ENCODE assay signal across 16 cellular contexts in genomic region chr20:33681728-33682353, GRCh38. TPM values are rescaled to one million over a fixed set of nuclear protein-coding genes. Genes with fewer than 3 reads are reported as not detected.
DNase-seq lines count a peak whose midpoint lies in the region; ATAC-seq, FAIRE-seq and TF ChIP-seq lines count a peak whose summit lies in the region.
"Had no signal": no experiment of that assay in that cellular context is flagged by ENCODE, and none has a peak within 500 bp of the region (broad histone marks: within the 10 kb centered on the region; RNA-seq: fewer than 3 reads in every experiment).

No MANE protein-coding gene starts in this region.

- peak overlapping the region; percentile 93 for H3K27ac Mint-ChIP-seq in activated CD4-positive, alpha-beta T cell treated with anti-CD3 and anti-CD28 coated beads, Interleukin-2, amount 10 ng/mL, durations not matched to agents 7 days and 5 days
- H3K27ac Mint-ChIP-seq in Caco-2 (ENCODE audit: unreplicated experiment) (peak overlapping the region; percentile 7), T-helper 17 cell (peak overlapping the region; percentile 57), mesothelial cell of epicardium (peak overlapping the region; percentile 10)

- no peak for FAIRE-seq in RCC 7860 (lab: Jason Lieb, UNC)

- no peaks in the 10 kb centered on the region for H3K9me3 Mint-ChIP-seq in activated CD4-positive, alpha-beta T cell treated with anti-CD3 and anti-CD28 coated beads, Interleukin-2, amount 10 ng/mL, durations not matched to agents 7 days and 5 days
- H3K9me3 Mint-ChIP-seq in Caco-2 (ENCODE audit: unreplicated experiment) (no peaks in the 10 kb centered on the region), mesothelial cell of epicardium (no peaks in the 10 kb centered on the region)

- H3K36me3 Mint-ChIP-seq in activated CD4-positive, alpha-beta T cell treated with anti-CD3 and anti-CD28 coated beads, Interleukin-2, amount 10 ng/mL, durations not matched to agents 7 days and 5 days (ENCODE audit: low read depth): peaks cover 53% of the 10 kb centered on the region
- peaks cover 77% of the 10 kb centered on the region for H3K36me3 Mint-ChIP-seq in Caco-2 (ENCODE audit: insufficient read depth, unreplicated experiment)
- H3K36me3 Mint-ChIP-seq in T-helper 17 cell (ENCODE audit: low read depth): no peaks in the 10 kb centered on the region
- peaks cover 4% of the 10 kb centered on the region for H3K36me3 Mint-ChIP-seq in mesothelial cell of epicardium

- no peaks in the 10 kb centered on the region for H3K27me3 Mint-ChIP-seq in activated CD4-positive, alpha-beta T cell treated with anti-CD3 and anti-CD28 coated beads, Interleukin-2, amount 10 ng/mL, durations not matched to agents 7 days and 5 days
- no peaks in the 10 kb centered on the region for H3K27me3 Mint-ChIP-seq in Caco-2 (ENCODE audit: insufficient read depth, unreplicated experiment)
- no peaks in the 10 kb centered on the region for H3K27me3 Mint-ChIP-seq in T-helper 17 cell
- H3K27me3 Mint-ChIP-seq in mesothelial cell of epicardium (ENCODE audit: low read depth): no peaks in the 10 kb centered on the region

- intact Hi-C loops in Caco-2 (cut with micrococcal nuclease; ENCODE audit: unreplicated experiment) (no loop called here), breast epithelium (cut with DNase I; ENCODE audit: low total_unique reads) (no loop called here)

- no peak for TF ChIP-seq CTCF in Caco-2 (IDR thresholded peaks at IDR 0.05; ENCODE audit: insufficient read depth in 1 of 2, low read depth in 1 of 2, low read length in 1 of 2, severe bottlenecking in 1 of 2, unreplicated experiment in 1 of 2)
- TF ChIP-seq CTCF in mesothelial cell of epicardium (IDR thresholded peaks at IDR 0.05; ENCODE audit: unreplicated experiment): no peak
- TF ChIP-seq CTCF in breast epithelium (IDR thresholded peaks at IDR 0.05): no peak

- H3K9me3 ChIP-seq in Caco-2 (no peaks in the 10 kb centered on the region), T-helper 17 cell (ENCODE audit: control insufficient read depth, low read length, poor library complexity, severe bottlenecking) (no peaks in the 10 kb centered on the region), breast epithelium (no peaks in the 10 kb centered on the region)

- DNase-seq in activated CD4-positive, alpha-beta T cell treated with anti-CD3 and anti-CD28 coated beads, Interleukin-2, amount 10 ng/mL, durations not matched to agents 7 days and 5 days: peak; percentile 29
- DNase-seq in activated CD4-positive, alpha-beta T cell treated with anti-CD3 and anti-CD28 coated beads, Interleukin-2, amount 50 U/mL, for 4 hours: no peak
- DNase-seq in Caco-2: no peak
- DNase-seq in T-helper 17 cell: no peak
- no peak for DNase-seq in mesothelial cell of epicardium (ENCODE audit: low spot score in 2 of 2, unreplicated experiment in 2 of 2)
- DNase-seq in inferior parietal cortex (ENCODE audit: extremely low spot score): no peak
- DNase-seq in RCC 7860 (ENCODE audit: low spot score): no peak
- no peak for DNase-seq in breast epithelium (ENCODE audit: low spot score in 2 of 2)
- DNase-seq: Calu3; SIG-M5; stimulated activated naive CD4-positive, alpha-beta T cell treated with Interleukin-2 at 50 U/mL for 16 hours had no signal

- CTCF ChIA-PET in activated CD4-positive, alpha-beta T cell treated with anti-CD3 and anti-CD28 coated beads, Interleukin-2, amount 10 ng/mL, durations not matched to agents 7 days and 5 days (lab: Charles Lee): interaction anchor here (0.8 to 9.1 kb wide), 2 partner anchors 11 to 15 kb away, joined by 3 to 115 read pairs; partner anchors contain the start of gene ACTL10
- CTCF ChIA-PET in Caco-2 (lab: Charles Lee): interaction anchor here (0.9 to 6.0 kb wide), 2 partner anchors 14 to 38 kb away, joined by 3 to 29 read pairs; partner anchors contain the start of genes ACTL10 and PXMP4

- BruUV-seq in Caco-2 (replicated peaks; lab: Mats Ljungman, UMichigan): no TSS peak

- POLR2A ChIA-PET in activated CD4-positive, alpha-beta T cell treated with anti-CD3 and anti-CD28 coated beads, Interleukin-2, amount 10 ng/mL, durations not matched to agents 7 days and 5 days (lab: Charles Lee): no interaction called here
- POLR2A ChIA-PET in Caco-2 (lab: Charles Lee): interaction anchor here (0.6 to 1.4 kb wide), 3 partner anchors 15 to 192 kb away, joined by 3 to 6 read pairs (median 3); partner anchors contain the start of gene ACTL10

- H3K4me3 Mint-ChIP-seq in activated CD4-positive, alpha-beta T cell treated with anti-CD3 and anti-CD28 coated beads, Interleukin-2, amount 10 ng/mL, durations not matched to agents 7 days and 5 days: peak overlapping the region; percentile 22
- no peak overlapping the region for H3K4me3 Mint-ChIP-seq in Caco-2 (ENCODE audit: unreplicated experiment)
- H3K4me3 Mint-ChIP-seq in T-helper 17 cell: no peak overlapping the region
- no peak overlapping the region for H3K4me3 Mint-ChIP-seq in mesothelial cell of epicardium

- H3K4me1 Mint-ChIP-seq in activated CD4-positive, alpha-beta T cell treated with anti-CD3 and anti-CD28 coated beads, Interleukin-2, amount 10 ng/mL, durations not matched to agents 7 days and 5 days: peaks cover 86% of the 10 kb centered on the region
- H3K4me1 Mint-ChIP-seq in Caco-2 (ENCODE audit: low read depth, unreplicated experiment) (peaks cover 28% of the 10 kb centered on the region), T-helper 17 cell (peaks cover 38% of the 10 kb centered on the region), mesothelial cell of epicardium (peaks cover 13% of the 10 kb centered on the region)

- no peak overlapping the region for H3K27ac ChIP-seq in breast epithelium
- H3K27ac ChIP-seq: cardiac muscle cell, parathyroid adenoma, skin epidermis had no signal

- H3K4me1 ChIP-seq in Caco-2 (peaks cover 13% of the 10 kb centered on the region), breast epithelium (peaks cover 6 to 8% of the 10 kb centered on the region in 2 donors)

- no peak for ATAC-seq in T-helper 17 cell

- H3K27me3 ChIP-seq in Caco-2 (replicated peaks; ENCODE audit: control insufficient read depth, insufficient read depth, low read length) (no peaks in the 10 kb centered on the region), breast epithelium (no peaks in the 10 kb centered on the region)
- H3K27me3 ChIP-seq: cardiac muscle cell had no signal

- H3K4me3 ChIP-seq in Caco-2 (ENCODE audit: low read depth, low read length) (no peak overlapping the region), breast epithelium (no peak overlapping the region)
- H3K4me3 ChIP-seq: cardiac muscle cell, skin epidermis had no signal

- peaks cover 6% of the 10 kb centered on the region; the same call in 1 of the 2 replicates for H3K36me3 ChIP-seq in Caco-2 (ENCODE audit: control insufficient read depth, insufficient read depth, low read length)
- no peaks in the 10 kb centered on the region for H3K36me3 ChIP-seq in breast epithelium
- H3K36me3 ChIP-seq: cardiac muscle cell had no signal

- no peak for TF ChIP-seq POLR2A in breast epithelium (IDR thresholded peaks at IDR 0.05)

RNA-seq across cellular contexts. Expression of gene E2F1, which starts 4.3 kb away (rescaled TPM):
- total RNA-seq in activated CD4-positive, alpha-beta T cell treated with anti-CD3 and anti-CD28 coated beads, Interleukin-2, amount 10 ng/mL, durations not matched to agents 7 days and 5 days: 10 to 100 TPM; 64.9 to 69.8 TPM
- total RNA-seq in Caco-2 (2022): 67.5 and 74.7 TPM in 2 replicates
- total RNA-seq in T-helper 17 cell: 10 to 100 TPM in 1 of 2 donors, 1 to 10 TPM in 1; 2.6 to 11.5 TPM
- 16.7 to 18.1 TPM (median 16.9 TPM) in 3 replicates for total RNA-seq in mesothelial cell of epicardium
- 1 to 10 TPM in 1 of 3 donors, under 1 TPM in 2; 0.33 to 2.2 (median 0.88) TPM for total RNA-seq in breast epithelium

RNA-seq across cellular contexts. Expression of gene NECAB3, which starts 7.6 kb away (rescaled TPM):
- total RNA-seq in activated CD4-positive, alpha-beta T cell treated with anti-CD3 and anti-CD28 coated beads, Interleukin-2, amount 10 ng/mL, durations not matched to agents 7 days and 5 days: 10 to 100 TPM; 48.2 to 54.3 TPM
- 98.4 and 105 TPM in 2 replicates for total RNA-seq in Caco-2 (2022)
- 10 to 100 TPM; 10.2 to 12.2 TPM for total RNA-seq in T-helper 17 cell
- 58.4 to 60.1 TPM (median 58.6 TPM) in 3 replicates for total RNA-seq in mesothelial cell of epicardium
- total RNA-seq in breast epithelium: 10 to 100 TPM; 23.4 to 37.3 (median 28.5) TPM

RNA-seq across cellular contexts. Expression of gene ACTL10, which starts 15.1 kb away (rescaled TPM):
- 1 to 10 TPM; 2.4 to 4.1 TPM for total RNA-seq in activated CD4-positive, alpha-beta T cell treated with anti-CD3 and anti-CD28 coated beads, Interleukin-2, amount 10 ng/mL, durations not matched to agents 7 days and 5 days
- 3.4 and 4.5 TPM in 2 replicates for total RNA-seq in Caco-2 (2022)
- total RNA-seq in T-helper 17 cell: 1 to 10 TPM in 1 of 2 donors, under 1 TPM in 1; 0.89 to 1.2 TPM
- 0.63 to 0.86 TPM (median 0.66 TPM) in 3 replicates for total RNA-seq in mesothelial cell of epicardium
- 1 to 10 TPM; 1.4 to 3.4 (median 2.6) TPM for total RNA-seq in breast epithelium
- total RNA-seq: H4 had no signal

RNA-seq across cellular contexts. Expression of gene C20orf144, which starts 19.7 kb away (rescaled TPM):
- total RNA-seq in activated CD4-positive, alpha-beta T cell treated with anti-CD3 and anti-CD28 coated beads, Interleukin-2, amount 10 ng/mL, durations not matched to agents 7 days and 5 days: under 1 TPM; 0.15 to 0.25 TPM
- total RNA-seq in Caco-2 (2022) (0.18 and 0.51 TPM in 2 replicates), T-helper 17 cell (under 1 TPM; 0.13 to 0.45 TPM), mesothelial cell of epicardium (0.09 to 0.20 TPM (median 0.11 TPM) in 3 replicates), breast epithelium (under 1 TPM; 0.16 to 0.33 (median 0.29) TPM)
- total RNA-seq: H4, ureter had no signal

RNA-seq across cellular contexts. Expression of gene PXMP4, which starts 38.3 kb away (rescaled TPM):
- 10 to 100 TPM; 19.1 to 21.8 TPM for total RNA-seq in activated CD4-positive, alpha-beta T cell treated with anti-CD3 and anti-CD28 coated beads, Interleukin-2, amount 10 ng/mL, durations not matched to agents 7 days and 5 days
- total RNA-seq in Caco-2 (2022) (37.3 and 39.5 TPM in 2 replicates), T-helper 17 cell (1 to 10 TPM; 3.7 to 4.0 TPM), mesothelial cell of epicardium (7.0 to 7.5 TPM (median 7.4 TPM) in 3 replicates), breast epithelium (10 to 100 TPM in 1 of 3 donors, 1 to 10 TPM in 2; 7.9 to 14.3 (median 9.1) TPM)

Comparison
In these comparisons a context has a peak if more than half of its experiments do, and no peak if none do; other contexts are left out.
1. H3K27ac Mint-ChIP-seq: peak in every context shown above with its lines; median percentile 93 in activated CD4-positive, alpha-beta T cell treated with anti-CD3 and anti-CD28 coated beads, Interleukin-2, amount 10 ng/mL, durations not matched to agents 7 days and 5 days; 57 in T-helper 17 cell; 10 in mesothelial cell of epicardium; 7 in Caco-2.